19 cellular contexts compared by ENCODE assay signal in genomic region chr3:30671527-30672286, GRCh38.
DNase-seq lines count a peak whose midpoint lies in the region; ATAC-seq, FAIRE-seq and TF ChIP-seq lines count a peak whose summit lies in the region.
"Had no signal": no experiment of that assay in that cellular context is flagged by ENCODE, and none has a peak within 500 bp of the region (broad histone marks: within the 10 kb centered on the region; RNA-seq: fewer than 3 reads in every experiment).

No MANE protein-coding gene starts in this region.

- H3K4me1 Mint-ChIP-seq in activated T-cell treated with anti-CD3 and anti-CD28 coated beads, Interleukin-2, amount 50 U/mL, for 72 hours (ENCODE audit: low read depth), result peaks cover 97% of the 10 kb centered on the region
- peaks cover 84% of the 10 kb centered on the region for H3K4me1 Mint-ChIP-seq in activated CD8-positive, alpha-beta T cell treated with anti-CD3 and anti-CD28 coated beads, Interleukin-2, amount 10 ng/mL, durations not matched to agents 7 days and 5 days (ENCODE audit: low read depth)
- peaks cover 98% of the 10 kb centered on the region for H3K4me1 Mint-ChIP-seq in stimulated activated naive CD8-positive, alpha-beta T cell treated with anti-CD3 and anti-CD28 coated beads, Interleukin-15, amount 100 ng/mL, for 72 hours

- POLR2A ChIA-PET in activated CD8-positive, alpha-beta T cell treated with anti-CD3 and anti-CD28 coated beads, Interleukin-2, amount 10 ng/mL, durations not matched to agents 7 days and 5 days (lab: Charles Lee), result interaction anchor here (0.5 to 1.8 kb wide), 4 partner anchors 16 to 861 kb away, joined by 3 to 6 read pairs (median 3); partner anchors contain the start of gene STT3B

- H3K4me1 ChIP-seq in kidney (ENCODE audit: control insufficient read depth in 1 of 2, insufficient read depth in 1 of 2, low read depth in 1 of 2, low read length in 2 of 2), result peaks cover 2 to 14% of the 10 kb centered on the region in 2 donors

- no peak overlapping the region for H3K4me3 ChIP-seq in kidney (ENCODE audit: low read length in 2 of 2)
- H3K4me3 ChIP-seq: adrenal gland, MG63, upper lobe of right lung had no signal

- FAIRE-seq in kidney (lab: Jason Lieb, UNC) (no peak), GM12891 (lab: Jason Lieb, UNC) (no peak)
- FAIRE-seq: TTC549 had no signal

- TF ChIP-seq CTCF in kidney (IDR thresholded peaks at IDR 0.05; ENCODE audit: borderline replicate concordance, extremely low read depth, insufficient read depth), result no peak

- H3K9me3 Mint-ChIP-seq in activated T-cell treated with anti-CD3 and anti-CD28 coated beads, Interleukin-2, amount 50 U/mL, for 72 hours, result peaks cover 0 to 3% of the 10 kb centered on the region in 2 donors
- H3K9me3 Mint-ChIP-seq in activated CD8-positive, alpha-beta T cell treated with anti-CD3 and anti-CD28 coated beads, Interleukin-2, amount 10 ng/mL, durations not matched to agents 7 days and 5 days (ENCODE audit: insufficient read depth), result no peaks in the 10 kb centered on the region
- no peaks in the 10 kb centered on the region for H3K9me3 Mint-ChIP-seq in stimulated activated naive CD8-positive, alpha-beta T cell treated with anti-CD3 and anti-CD28 coated beads, Interleukin-15, amount 100 ng/mL, for 72 hours

- peak overlapping the region; percentile 91 for H3K27ac Mint-ChIP-seq in activated T-cell treated with anti-CD3 and anti-CD28 coated beads, Interleukin-2, amount 50 U/mL, for 72 hours
- H3K27ac Mint-ChIP-seq in activated CD8-positive, alpha-beta T cell treated with anti-CD3 and anti-CD28 coated beads, Interleukin-2, amount 10 ng/mL, durations not matched to agents 7 days and 5 days, result peak overlapping the region; percentile 22
- peak overlapping the region; percentile 85 to 90 for H3K27ac Mint-ChIP-seq in stimulated activated naive CD8-positive, alpha-beta T cell treated with anti-CD3 and anti-CD28 coated beads, Interleukin-15, amount 100 ng/mL, for 72 hours

- no peak overlapping the region for H3K9ac ChIP-seq in kidney (ENCODE audit: low read length in 2 of 2)

- peak overlapping the region; percentile 20 to 78 for H3K4me3 Mint-ChIP-seq in activated T-cell treated with anti-CD3 and anti-CD28 coated beads, Interleukin-2, amount 50 U/mL, for 72 hours
- no peak overlapping the region for H3K4me3 Mint-ChIP-seq in activated CD8-positive, alpha-beta T cell treated with anti-CD3 and anti-CD28 coated beads, Interleukin-2, amount 10 ng/mL, durations not matched to agents 7 days and 5 days
- no peak overlapping the region for H3K4me3 Mint-ChIP-seq in stimulated activated naive CD8-positive, alpha-beta T cell treated with anti-CD3 and anti-CD28 coated beads, Interleukin-15, amount 100 ng/mL, for 72 hours

- intact Hi-C loops in kidney (cut with DNase I), result no loop called here

- CTCF ChIA-PET in activated CD8-positive, alpha-beta T cell treated with anti-CD3 and anti-CD28 coated beads, Interleukin-2, amount 10 ng/mL, durations not matched to agents 7 days and 5 days (lab: Charles Lee), result no interaction called here

- H3K27ac ChIP-seq in kidney (ENCODE audit: low read depth in 2 of 2, low read length in 2 of 2), result no peak overlapping the region
- H3K27ac ChIP-seq: epithelial cell of prostate had no signal

- TF ChIP-seq POLR2A in GM12891 (IDR thresholded peaks at IDR 0.05; ENCODE audit: low read depth, low read length), result no peak

- H3K9me3 ChIP-seq in kidney (ENCODE audit: control insufficient read depth in 1 of 2, low read length in 2 of 2), result no peaks in the 10 kb centered on the region
- H3K9me3 ChIP-seq: adrenal gland, MG63, upper lobe of right lung had no signal

- ATAC-seq in activated T-cell treated with anti-CD3 and anti-CD28 coated beads, Interleukin-2, amount 50 U/mL, for 72 hours (replicated peaks in 1 of 2), result peak; percentile 59 to 61
- ATAC-seq in activated CD8-positive, alpha-beta T cell treated with anti-CD3 and anti-CD28 coated beads, Interleukin-2, amount 10 ng/mL, durations not matched to agents 7 days and 5 days, result no peak
- ATAC-seq in stimulated activated naive CD8-positive, alpha-beta T cell treated with anti-CD3 and anti-CD28 coated beads, Interleukin-15, amount 100 ng/mL, for 72 hours, result no peak

- peaks cover 32 to 56% of the 10 kb centered on the region in 2 donors for H3K36me3 ChIP-seq in kidney (ENCODE audit: control insufficient read depth in 1 of 2, insufficient read depth in 2 of 2, low read length in 2 of 2)

- H3K27me3 Mint-ChIP-seq in activated T-cell treated with anti-CD3 and anti-CD28 coated beads, Interleukin-2, amount 50 U/mL, for 72 hours (ENCODE audit: low read depth), result no peaks in the 10 kb centered on the region
- no peaks in the 10 kb centered on the region for H3K27me3 Mint-ChIP-seq in activated CD8-positive, alpha-beta T cell treated with anti-CD3 and anti-CD28 coated beads, Interleukin-2, amount 10 ng/mL, durations not matched to agents 7 days and 5 days (ENCODE audit: low read depth)
- H3K27me3 Mint-ChIP-seq in stimulated activated naive CD8-positive, alpha-beta T cell treated with anti-CD3 and anti-CD28 coated beads, Interleukin-15, amount 100 ng/mL, for 72 hours, result no peaks in the 10 kb centered on the region

- H3K36me3 Mint-ChIP-seq in activated T-cell treated with anti-CD3 and anti-CD28 coated beads, Interleukin-2, amount 50 U/mL, for 72 hours (ENCODE audit: insufficient read depth in 2 of 2), result peaks cover 33 to 66% of the 10 kb centered on the region in 2 donors
- H3K36me3 Mint-ChIP-seq in activated CD8-positive, alpha-beta T cell treated with anti-CD3 and anti-CD28 coated beads, Interleukin-2, amount 10 ng/mL, durations not matched to agents 7 days and 5 days (ENCODE audit: low read depth), result peaks cover 89% of the 10 kb centered on the region

- DNase-seq in activated T-cell treated with anti-CD3 and anti-CD28 coated beads, Interleukin-2, amount 50 U/mL, for 72 hours, result no peak
- no peak for DNase-seq in activated T-cell treated with anti-CD3 and anti-CD28 coated beads for 4 hours
- no peak for DNase-seq in activated CD8-positive, alpha-beta T cell treated with anti-CD3 and anti-CD28 coated beads, Interleukin-2, amount 10 ng/mL, durations not matched to agents 7 days and 5 days
- DNase-seq in kidney, result peak; percentile 67
- DNase-seq in stimulated activated naive CD8-positive, alpha-beta T cell treated with anti-CD3 and anti-CD28 coated beads, Interleukin-15, amount 100 ng/mL, for 72 hours, result no peak
- DNase-seq in NCI-H2081 treated with DMSO at 0.1 percent for 48 hours (lab: John Stamatoyannopoulos, UW), result no peak
- DNase-seq in GM12891 (ENCODE audit: insufficient read length, low spot score), result no peak
- DNase-seq in cerebellar cortex (ENCODE audit: low spot score), result no peak
- DNase-seq: adrenal gland; GDM1; GOT3; MG63; NCI-H187 treated with DMSO at 0.1 percent for 48 hours; NCI-H524; occipital lobe; stimulated activated CD4-positive, alpha-beta T cell treated with anti-CD3 and anti-CD28 coated beads, Interleukin-4, amount 100 ng/mL, for 24 hours; upper lobe of right lung had no signal

TF ChIP-seq in GM12891, 5 proteins besides CTCF, POLR2A, EP300 and RAD21:
- no peak for TF ChIP-seq POLR2AphosphoS5 (IDR thresholded peaks at IDR 0.05; ENCODE audit: low read depth, low read length)
- no peak for TF ChIP-seq POU2F2 (IDR thresholded peaks at IDR 0.05; ENCODE audit: low read depth, low read length)
- TF ChIP-seq PAX5 (IDR thresholded peaks at IDR 0.05; ENCODE audit: insufficient read depth, low read length, severe bottlenecking), result no peak
- no peak for TF ChIP-seq TAF1 (IDR thresholded peaks at IDR 0.05; ENCODE audit: low read depth, low read length)
- no peak for TF ChIP-seq SPI1 (IDR thresholded peaks at IDR 0.05; ENCODE audit: low read depth, low read length)

Comparison
In these comparisons a context has a peak if more than half of its experiments do, and no peak if none do; other contexts are left out.
1. ATAC-seq: peak in activated T-cell treated with anti-CD3 and anti-CD28 coated beads, Interleukin-2, amount 50 U/mL, for 72 hours (2 of 2); none in activated CD8-positive, alpha-beta T cell treated with anti-CD3 and anti-CD28 coated beads, Interleukin-2, amount 10 ng/mL, durations not matched to agents 7 days and 5 days (single experiment) and stimulated activated naive CD8-positive, alpha-beta T cell treated with anti-CD3 and anti-CD28 coated beads, Interleukin-15, amount 100 ng/mL, for 72 hours (single experiment).
2. H3K27ac Mint-ChIP-seq: peak in every context shown above with its lines; median percentile 91 in activated T-cell treated with anti-CD3 and anti-CD28 coated beads, Interleukin-2, amount 50 U/mL, for 72 hours; 88 in stimulated activated naive CD8-positive, alpha-beta T cell treated with anti-CD3 and anti-CD28 coated beads, Interleukin-15, amount 100 ng/mL, for 72 hours; 22 in activated CD8-positive, alpha-beta T cell treated with anti-CD3 and anti-CD28 coated beads, Interleukin-2, amount 10 ng/mL, durations not matched to agents 7 days and 5 days.
3. H3K4me3 Mint-ChIP-seq: peak in activated T-cell treated with anti-CD3 and anti-CD28 coated beads, Interleukin-2, amount 50 U/mL, for 72 hours (2 of 2); none in activated CD8-positive, alpha-beta T cell treated with anti-CD3 and anti-CD28 coated beads, Interleukin-2, amount 10 ng/mL, durations not matched to agents 7 days and 5 days (single experiment) and stimulated activated naive CD8-positive, alpha-beta T cell treated with anti-CD3 and anti-CD28 coated beads, Interleukin-15, amount 100 ng/mL, for 72 hours (0 of 2).